ENCODE assay signal across 8 cellular contexts in genomic region chr22:40176921-40177737, GRCh38. TPM values are rescaled to one million over a fixed set of nuclear protein-coding genes. Genes with fewer than 3 reads are reported as not detected.
A peak's percentile ranks its signal among the peaks of the same experiment; 100 is the strongest.
DNase-seq lines count a peak whose midpoint lies in the region; ATAC-seq and TF ChIP-seq lines count a peak whose summit lies in the region.

No MANE protein-coding gene starts in this region.

- peak; percentile 78 for ATAC-seq in activated T-helper 17 cell treated with anti-CD3 and anti-CD28 coated beads, Interleukin-2, amount 50 U/mL, for 72 hours (replicated peaks)
- ATAC-seq in foreskin keratinocyte (peak; percentile 74), HG02588 (IDR thresholded peaks at IDR 0.05; ENCODE audit: unreplicated experiment) (no peak)

- H3K4ac ChIP-seq in trophoblast cell (ENCODE audit: low read depth, low read length): no peak overlapping the region

- peak overlapping the region; percentile 42 for H4K91ac ChIP-seq in trophoblast cell (ENCODE audit: low read depth, low read length)

- H3K4me1 ChIP-seq in foreskin keratinocyte (peaks cover 18% of the 10 kb centered on the region), trophoblast cell (ENCODE audit: control insufficient read depth in 1 of 2, insufficient read depth in 2 of 2, low read length in 2 of 2) (peaks cover 6 to 10% of the 10 kb centered on the region in 2 experiments)

- H3K9me3 ChIP-seq in trophoblast cell (ENCODE audit: insufficient read depth, low read depth, low read length): no peaks in the 10 kb centered on the region

- peak overlapping the region; percentile 85 for H3K4me3 Mint-ChIP-seq in activated T-helper 17 cell treated with anti-CD3 and anti-CD28 coated beads, Interleukin-2, amount 50 U/mL, for 72 hours

- H4K12ac ChIP-seq in trophoblast cell (ENCODE audit: low read depth, low read length): no peak overlapping the region

- no peaks in the 10 kb centered on the region for H3K27me3 ChIP-seq in foreskin keratinocyte
- no peaks in the 10 kb centered on the region for H3K27me3 ChIP-seq in trophoblast cell (ENCODE audit: insufficient read depth, low read length)

- no peak overlapping the region for H3K14ac ChIP-seq in trophoblast cell (ENCODE audit: low read length)

- H3K79me2 ChIP-seq in trophoblast cell (ENCODE audit: control insufficient read depth, insufficient read depth, low read length, poor library complexity): peaks cover 3% of the 10 kb centered on the region

- peak overlapping the region; percentile 31 for H4K8ac ChIP-seq in trophoblast cell (ENCODE audit: low read depth, low read length)

- no peak overlapping the region for H3K23ac ChIP-seq in trophoblast cell (ENCODE audit: low read length)

- H2BK5ac ChIP-seq in trophoblast cell (ENCODE audit: low read depth, low read length, poor library complexity): peak overlapping the region; percentile 16

- no peaks in the 10 kb centered on the region for H3K36me3 ChIP-seq in trophoblast cell (ENCODE audit: control insufficient read depth in 1 of 2, insufficient read depth in 2 of 2, low read length in 2 of 2)

- no CpG with 5 or more reads among the region's 14 CpGs for WGBS in trophoblast cell (ENCODE audit: extremely low coverage, insufficient coverage, insufficient read length)

- H3K9me3 Mint-ChIP-seq in activated T-helper 17 cell treated with anti-CD3 and anti-CD28 coated beads, Interleukin-2, amount 50 U/mL, for 72 hours: no peaks in the 10 kb centered on the region

- DNase-seq in SIG-M5 treated with dmso at 0.1 percent for 504 hours (lab: John Stamatoyannopoulos, UW; ENCODE audit: unreplicated experiment) (peak; percentile 70), SIG-M5 (lab: John Stamatoyannopoulos, UW) (no peak), OCI-M1 (lab: John Stamatoyannopoulos, UW) (peak; percentile 89), foreskin keratinocyte (peak; percentile 44 to 67), trophoblast cell (peak; percentile 14 to 25), ureter (ENCODE audit: low spot score) (peak; percentile 56)

- peaks cover 42% of the 10 kb centered on the region for H3K4me1 Mint-ChIP-seq in activated T-helper 17 cell treated with anti-CD3 and anti-CD28 coated beads, Interleukin-2, amount 50 U/mL, for 72 hours

- no peak overlapping the region for H2AK5ac ChIP-seq in trophoblast cell (ENCODE audit: low read length)

- H3K9ac ChIP-seq in trophoblast cell (ENCODE audit: low read length): no peak overlapping the region

- no peak overlapping the region for H2BK120ac ChIP-seq in trophoblast cell (ENCODE audit: insufficient read depth, low read length, poor library complexity)

- no peak overlapping the region for H3K4me3 ChIP-seq in trophoblast cell (ENCODE audit: low read depth, low read length)

- H3K27ac ChIP-seq in foreskin keratinocyte (peak overlapping the region; percentile 55), trophoblast cell (ENCODE audit: low read depth, low read length) (peak overlapping the region; percentile 8)

- H3K36me3 Mint-ChIP-seq in activated T-helper 17 cell treated with anti-CD3 and anti-CD28 coated beads, Interleukin-2, amount 50 U/mL, for 72 hours (ENCODE audit: low read depth): peaks cover 16% of the 10 kb centered on the region

- peak overlapping the region; percentile 11 for H2AFZ ChIP-seq in trophoblast cell (ENCODE audit: insufficient read depth, low read length, poor library complexity)

- peaks cover 8% of the 10 kb centered on the region for H3K79me1 ChIP-seq in trophoblast cell (ENCODE audit: low read length)

- no peak overlapping the region for H3K18ac ChIP-seq in trophoblast cell (ENCODE audit: low read length)

- H3K27ac Mint-ChIP-seq in activated T-helper 17 cell treated with anti-CD3 and anti-CD28 coated beads, Interleukin-2, amount 50 U/mL, for 72 hours: peak overlapping the region; percentile 96

- H2BK12ac ChIP-seq in trophoblast cell (ENCODE audit: low read length): no peak overlapping the region

- no peak for TF ChIP-seq CTCF in foreskin keratinocyte (conservative IDR thresholded peaks at IDR 0.05)

- H3K27me3 Mint-ChIP-seq in activated T-helper 17 cell treated with anti-CD3 and anti-CD28 coated beads, Interleukin-2, amount 50 U/mL, for 72 hours: no peaks in the 10 kb centered on the region

- peak overlapping the region; percentile 66 for H3K4me2 ChIP-seq in trophoblast cell (ENCODE audit: low read length)

RNA-seq across cellular contexts. Expression of gene TNRC6B, which starts 0.6 kb away (rescaled TPM):
- total RNA-seq in activated T-helper 17 cell treated with anti-CD3 and anti-CD28 coated beads, Interleukin-2, amount 50 U/mL, for 72 hours: 10 to 100 TPM; 45.3 to 59.1 TPM
- total RNA-seq in foreskin keratinocyte (14.6 and 14.7 TPM in 2 replicates), ureter (63.3 TPM)
- polyA plus RNA-seq in foreskin keratinocyte: 2.1 and 2.5 TPM in 2 replicates
- polyA plus RNA-seq in trophoblast cell (2013): 8.2 and 9.3 TPM in 2 replicates
